In genomic region chr7:38932509-38933168, GRCh38 we compare ENCODE assay signal across 8 cellular contexts. TPM values are rescaled to one million over a fixed set of nuclear protein-coding genes. Genes with fewer than 3 reads are reported as not detected.
A peak's percentile ranks its signal among the peaks of the same experiment; 100 is the strongest.
DNase-seq lines count a peak whose midpoint lies in the region; ATAC-seq and TF ChIP-seq lines count a peak whose summit lies in the region.

No MANE protein-coding gene starts in this region.

- no peak overlapping the region for H3K27ac ChIP-seq in SJSA1
- no peak overlapping the region for H3K27ac ChIP-seq in ascending aorta

- H3K4me1 ChIP-seq in Loucy (ENCODE audit: insufficient read depth, low read length, poor library complexity, severe bottlenecking): peaks cover 6% of the 10 kb centered on the region
- H3K4me1 ChIP-seq in SJSA1 (replicated peaks): peaks cover 25% of the 10 kb centered on the region
- H3K4me1 ChIP-seq in ascending aorta: peaks cover 0 to 3% of the 10 kb centered on the region in 2 donors

- H4K20me1 ChIP-seq in Loucy (ENCODE audit: insufficient read depth, low read length, poor library complexity, severe bottlenecking): no peaks in the 10 kb centered on the region

- H3K9ac ChIP-seq in Loucy (ENCODE audit: low read depth, low read length, poor library complexity, severe bottlenecking): no peak overlapping the region

- H3F3A ChIP-seq in Loucy (ENCODE audit: low read depth): no peaks in the 10 kb centered on the region

- H3K79me2 ChIP-seq in Loucy (ENCODE audit: insufficient read depth, low read length): no peaks in the 10 kb centered on the region

- H3K4me3 ChIP-seq in Loucy (ENCODE audit: low read length, poor library complexity, severe bottlenecking) (no peak overlapping the region), SJSA1 (no peak overlapping the region), ascending aorta (no peak overlapping the region)

- peak; percentile 61 for DNase-seq in ELF-1 (ENCODE audit: low read depth, low spot score)
- DNase-seq in SJSA1 (ENCODE audit: low read depth in 1 of 2, low spot score in 2 of 2): peak; percentile 67 to 73
- peak in 1 of 2 donors; percentile 73 for DNase-seq in ascending aorta (ENCODE audit: low spot score in 2 of 2)
- DNase-seq in iPS-NIHi7 (ENCODE audit: extremely low spot score): peak; percentile 67
- DNase-seq in stimulated activated CD4-positive, alpha-beta T cell treated with anti-CD3 and anti-CD28 coated beads, Interleukin-15, amount 100 ng/mL, for 24 hours: peak; percentile 75

- intact Hi-C loops in ascending aorta (cut with DNase I): loop anchor here (1.0 to 10.0 kb wide), 4 partner anchors 135 to 585 kb away; no protein-coding TSS in a partner anchor

- H3K27me3 ChIP-seq in Loucy (ENCODE audit: insufficient read depth, low read length, poor library complexity, severe bottlenecking): no peaks in the 10 kb centered on the region
- H3K27me3 ChIP-seq in SJSA1 (replicated peaks): no peaks in the 10 kb centered on the region
- no peaks in the 10 kb centered on the region for H3K27me3 ChIP-seq in ascending aorta

- H3K36me3 ChIP-seq in Loucy (ENCODE audit: insufficient read depth, low read length) (no peaks in the 10 kb centered on the region), SJSA1 (no peaks in the 10 kb centered on the region), ascending aorta (no peaks in the 10 kb centered on the region)

- H3K9me3 ChIP-seq in Loucy (ENCODE audit: insufficient read depth, low read depth, low read length): no peaks in the 10 kb centered on the region
- H3K9me3 ChIP-seq in SJSA1 (replicated peaks): no peaks in the 10 kb centered on the region
- H3K9me3 ChIP-seq in ascending aorta: no peaks in the 10 kb centered on the region

- peak overlapping the region; percentile 57 for H2AFZ ChIP-seq in Loucy (ENCODE audit: low read length)

- H3K4me2 ChIP-seq in Loucy (ENCODE audit: low read depth, low read length, poor library complexity, severe bottlenecking): peak overlapping the region; percentile 8

- H3K9me2 ChIP-seq in Loucy (replicated peaks; ENCODE audit: low read depth, low read length): no peaks in the 10 kb centered on the region

- ATAC-seq in GM21723 (IDR thresholded peaks at IDR 0.05; ENCODE audit: unreplicated experiment) (peak; percentile 93), HG03097 (IDR thresholded peaks at IDR 0.05; ENCODE audit: low FRiP score, unreplicated experiment) (no peak)

- TF ChIP-seq CTCF in Loucy (conservative IDR thresholded peaks at IDR 0.05; ENCODE audit: low read length): peak; percentile 100
- peak; percentile 62 to 94 (median 85) for TF ChIP-seq CTCF in ascending aorta (IDR thresholded peaks at IDR 0.05)

RNA-seq across cellular contexts. Expression of gene VPS41, which starts 23.6 kb away (rescaled TPM):
- total RNA-seq in SJSA1 (2014; rRNA removed; shearing (Covaris generic)): 36.0 and 96.4 TPM in 2 replicates
- 13.4 TPM for total RNA-seq in ascending aorta

RNA-seq across cellular contexts. Expression of gene POU6F2, which starts 45.1 kb away (rescaled TPM):
- not detected in 2 replicates for total RNA-seq in SJSA1 (2014; rRNA removed; shearing (Covaris generic))
- total RNA-seq in ascending aorta: not detected
